17 cellular contexts compared by ENCODE assay signal in the genomic region with DNA sequence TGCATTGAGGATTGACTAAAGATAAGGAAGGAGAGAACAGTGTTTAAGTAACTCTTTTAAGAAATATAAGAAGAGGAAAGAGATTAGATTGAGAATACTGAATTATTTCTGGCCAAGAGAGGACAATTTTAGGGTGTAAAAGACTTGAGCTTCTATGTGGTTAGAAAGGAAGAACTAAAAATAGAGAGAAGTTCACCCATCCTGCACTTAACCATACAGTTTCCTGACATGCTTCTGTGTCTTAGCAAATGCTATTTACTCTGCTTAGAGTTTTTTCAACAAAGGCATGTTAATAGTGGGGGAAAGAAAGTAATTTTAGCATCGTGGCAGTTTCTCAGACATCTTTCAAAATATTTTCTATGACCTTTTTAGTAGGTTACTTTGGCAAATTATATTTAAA.
"Had no signal": no experiment of that assay in that cellular context is flagged by ENCODE, and none has a peak within 500 bp of the region (broad histone marks: within the 10 kb centered on the region; RNA-seq: fewer than 3 reads in every experiment).

No MANE protein-coding gene starts in this region.

- H3K27ac Mint-ChIP-seq: activated CD4-positive, alpha-beta T cell treated with anti-CD3 and anti-CD28 coated beads, Interleukin-2, amount 10 ng/mL, durations not matched to agents 7 days and 5 days; T-helper 17 cell; type B pancreatic cell had no signal

- H3K4me1 ChIP-seq: gastroesophageal sphincter, sigmoid colon had no signal

- H3K4me3 Mint-ChIP-seq: activated CD4-positive, alpha-beta T cell treated with anti-CD3 and anti-CD28 coated beads, Interleukin-2, amount 10 ng/mL, durations not matched to agents 7 days and 5 days; neural crest cell; T-helper 17 cell; type B pancreatic cell had no signal

- H3K27ac ChIP-seq: gastroesophageal sphincter, ovary, sigmoid colon had no signal

- H3K4me1 Mint-ChIP-seq: neural crest cell, T-helper 17 cell had no signal

- H3K4me3 ChIP-seq: gastroesophageal sphincter, ovary, sigmoid colon had no signal

- H3K27me3 ChIP-seq: gastroesophageal sphincter, ovary, sigmoid colon had no signal

- ATAC-seq: gastroesophageal sphincter, left ventricle myocardium superior, T-helper 17 cell had no signal

- DNase-seq: activated CD4-positive, alpha-beta T cell treated with anti-CD3 and anti-CD28 coated beads, Interleukin-2, amount 10 ng/mL, durations not matched to agents 7 days and 5 days; activated CD4-positive, CD25-positive, alpha-beta regulatory T cell; activated T-cell treated with anti-CD3 and anti-CD28 coated beads, Interleukin-2, amount 50 U/mL, for 48 hours; cerebellar nuclear complex; dermis blood vessel endothelial cell; kidney; left ventricle myocardium superior; mesendoderm; ovary; sigmoid colon; stimulated activated CD4-positive, alpha-beta T cell treated with anti-CD3 and anti-CD28 coated beads, Interleukin-2, amount 100 ng/mL, for 24 hours; stimulated activated naive CD4-positive, alpha-beta T cell; substantia nigra; T-helper 17 cell had no signal

- H3K27me3 Mint-ChIP-seq: activated CD4-positive, alpha-beta T cell treated with anti-CD3 and anti-CD28 coated beads, Interleukin-2, amount 10 ng/mL, durations not matched to agents 7 days and 5 days; T-helper 17 cell; type B pancreatic cell had no signal

- H3K36me3 ChIP-seq: ovary had no signal
